Comparison of ENCODE assay signal across 8 cellular contexts in genomic region chr12:120368789-120369475, GRCh38. TPM values are rescaled to one million over a fixed set of nuclear protein-coding genes. Genes with fewer than 3 reads are reported as not detected.
A peak's percentile ranks its signal among the peaks of the same experiment; 100 is the strongest.
DNase-seq lines count a peak whose midpoint lies in the region; ATAC-seq and TF ChIP-seq lines count a peak whose summit lies in the region.

Gene MSI1 (minus strand): TSS chr12:120369164. CDS start chr12:120369091, 73 bp downstream.

- H3K27ac ChIP-seq in lower lobe of right lung: no peak within 1 kb of the TSS
- H3K27ac ChIP-seq in upper lobe of right lung: no peak within 1 kb of the TSS

- no peak for TF ChIP-seq CTCF in brain (conservative IDR thresholded peaks at IDR 0.05)
- no peak for TF ChIP-seq CTCF in lower lobe of right lung (IDR thresholded peaks at IDR 0.05)
- no peak for TF ChIP-seq CTCF in upper lobe of right lung (IDR thresholded peaks at IDR 0.05)

- H3K27me3 Mint-ChIP-seq in activated T-cell treated with anti-CD3 and anti-CD28 coated beads, Interleukin-2, amount 50 U/mL, for 4 hours (ENCODE audit: low read depth): peaks cover 77% of the 10 kb centered on the region
- H3K27me3 Mint-ChIP-seq in brain: peaks cover 21% of the 10 kb centered on the region

- H3K36me3 ChIP-seq in lower lobe of right lung (no peaks in the 10 kb centered on the region), upper lobe of right lung (no peaks in the 10 kb centered on the region)

- H3K27ac Mint-ChIP-seq in brain: peak within 1 kb of the TSS; percentile 97 to 100 (median 99)

- H3K27me3 ChIP-seq in lower lobe of right lung (ENCODE audit: low read depth) (peaks cover 69% of the 10 kb centered on the region), upper lobe of right lung (peaks cover 50% of the 10 kb centered on the region)

- peak within 1 kb of the TSS; percentile 61 for H3K4me3 Mint-ChIP-seq in activated T-cell treated with anti-CD3 and anti-CD28 coated beads, Interleukin-2, amount 50 U/mL, for 4 hours
- peak within 1 kb of the TSS; percentile 93 to 95 (median 93) for H3K4me3 Mint-ChIP-seq in brain

- H3K9me3 Mint-ChIP-seq in activated T-cell treated with anti-CD3 and anti-CD28 coated beads, Interleukin-2, amount 50 U/mL, for 4 hours: no peaks in the 10 kb centered on the region
- peaks cover 0 to 3% (median 0%) of the 10 kb centered on the region in 5 experiments for H3K9me3 Mint-ChIP-seq in brain

- intact Hi-C loops in lower lobe of right lung (cut with DNase I) (no loop called here), upper lobe of right lung (cut with DNase I) (loop anchor here (10.0 kb wide), 1 partner anchor 56 kb away; no protein-coding TSS in a partner anchor)

- H3K4me1 ChIP-seq in lower lobe of right lung (peaks cover 10% of the 10 kb centered on the region), upper lobe of right lung (peaks cover 7% of the 10 kb centered on the region)

- H3K9me3 ChIP-seq in lower lobe of right lung (no peaks in the 10 kb centered on the region), upper lobe of right lung (no peaks in the 10 kb centered on the region)

- H3K36me3 Mint-ChIP-seq in activated T-cell treated with anti-CD3 and anti-CD28 coated beads, Interleukin-2, amount 50 U/mL, for 4 hours (ENCODE audit: insufficient read depth): no peaks in the 10 kb centered on the region
- H3K36me3 Mint-ChIP-seq in brain: peaks cover 9% of the 10 kb centered on the region

- DNase-seq in activated T-cell treated with anti-CD3 and anti-CD28 coated beads, Interleukin-2, amount 50 U/mL, for 4 hours: no peak
- DNase-seq in activated T-cell treated with anti-CD3 and anti-CD28 coated beads for 4 hours (no peak), lower lobe of right lung (no peak), upper lobe of right lung (no peak), NCI-H1694 (lab: John Stamatoyannopoulos, UW) (no peak), globus pallidus (ENCODE audit: low spot score) (no peak)
- DNase-seq in activated CD4-positive, alpha-beta T cell treated with anti-CD3 and anti-CD28 coated beads for 1 hour: no peak

- H3K4me3 ChIP-seq in lower lobe of right lung: peak within 1 kb of the TSS; percentile 47
- peak within 1 kb of the TSS; percentile 39 for H3K4me3 ChIP-seq in upper lobe of right lung

- ATAC-seq in activated T-cell treated with anti-CD3 and anti-CD28 coated beads, Interleukin-2, amount 50 U/mL, for 4 hours: peak; percentile 36 to 54
- ATAC-seq in lower lobe of right lung: no peak
- ATAC-seq in upper lobe of right lung: no peak

- peaks cover 19% of the 10 kb centered on the region for H3K4me1 Mint-ChIP-seq in activated T-cell treated with anti-CD3 and anti-CD28 coated beads, Interleukin-2, amount 50 U/mL, for 4 hours (ENCODE audit: low read depth)
- H3K4me1 Mint-ChIP-seq in brain: peaks cover 67% of the 10 kb centered on the region

RNA-seq across cellular contexts. Expression of gene MSI1, which starts in this region (rescaled TPM):
- total RNA-seq in activated T-cell treated with anti-CD3 and anti-CD28 coated beads, Interleukin-2, amount 50 U/mL, for 4 hours: under 1 TPM; 0.16 to 0.41 (median 0.25) TPM
- 69.7 TPM for polyA plus RNA-seq in brain (ENCODE audit: insufficient read depth, low read depth, low replicate concordance)
- total RNA-seq in lower lobe of right lung (0.44 TPM), upper lobe of right lung (0.46 TPM)

Comparison
In these comparisons a context has a peak if more than half of its experiments do, and no peak if none do; other contexts are left out.
1. Peak in ATAC-seq in activated T-cell treated with anti-CD3 and anti-CD28 coated beads, Interleukin-2, amount 50 U/mL, for 4 hours; RNA of the gene not detected or under 1 TPM.